Comparison of ENCODE assay signal across 8 cellular contexts in genomic region chr10:44386546-44387052, GRCh38. TPM values are rescaled to one million over a fixed set of nuclear protein-coding genes. Genes with fewer than 3 reads are reported as not detected.
DNase-seq lines count a peak whose midpoint lies in the region; ATAC-seq and TF ChIP-seq lines count a peak whose summit lies in the region.

No MANE protein-coding gene starts in this region.

- TF ChIP-seq EP300 in suprapubic skin (IDR thresholded peaks at IDR 0.05), result no peak

- H3K27ac Mint-ChIP-seq in T-helper 17 cell, result no peak overlapping the region

- 12% methylated on average over 11 of the region's 35 CpGs for WGBS in suprapubic skin

- H3K27me3 ChIP-seq in dorsolateral prefrontal cortex (peaks cover 0 to 55% (median 14%) of the 10 kb centered on the region in 45 donors), lower lobe of right lung (ENCODE audit: low read depth) (peaks cover 47% of the 10 kb centered on the region), suprapubic skin (peaks cover 46% of the 10 kb centered on the region)

- ATAC-seq in HG02623 (IDR thresholded peaks at IDR 0.05; ENCODE audit: unreplicated experiment), result peak; percentile 60
- ATAC-seq in T-helper 17 cell, result peak; percentile 28
- ATAC-seq in lower lobe of right lung, result peak; percentile 86 to 92

- TF ChIP-seq CTCF in dorsolateral prefrontal cortex (IDR thresholded peaks at IDR 0.05 in 54 of 56, conservative IDR thresholded peaks at IDR 0.05 in 2 of 56; ENCODE audit: low read depth in 1 of 56, partially characterized antibody in 56 of 56), result peak; percentile 58 to 94 (median 85)
- TF ChIP-seq CTCF in lower lobe of right lung (IDR thresholded peaks at IDR 0.05), result peak; percentile 87
- TF ChIP-seq CTCF in suprapubic skin (IDR thresholded peaks at IDR 0.05), result peak; percentile 51 to 94

- DNase-seq in activated T-cell treated with anti-CD3 and anti-CD28 coated beads for 48 hours (ENCODE audit: low read depth) (peak; percentile 44), activated T-cell treated with anti-CD3 and anti-CD28 coated beads for 4 hours (no peak), T-helper 17 cell (no peak), dorsolateral prefrontal cortex (peak in 6 of 10 donors; percentile 40 to 79 (median 48)), lower lobe of right lung (no peak), suprapubic skin (ENCODE audit: low spot score in 2 of 2) (peak; percentile 64 to 83)
- DNase-seq in effector CD8-positive, alpha-beta T cell (lab: John Stamatoyannopoulos, UW), result no peak

- H3K4me3 Mint-ChIP-seq in T-helper 17 cell, result peak overlapping the region; percentile 49

- H3K4me3 ChIP-seq in dorsolateral prefrontal cortex, result peak overlapping the region in 22 of 59 donors; percentile 1 to 51 (median 23)
- H3K4me3 ChIP-seq in lower lobe of right lung, result no peak overlapping the region
- H3K4me3 ChIP-seq in suprapubic skin, result peak overlapping the region; percentile 2

- peaks cover 55% of the 10 kb centered on the region for H3K27me3 Mint-ChIP-seq in T-helper 17 cell

- no peaks in the 10 kb centered on the region for H3K36me3 ChIP-seq in lower lobe of right lung
- no peaks in the 10 kb centered on the region for H3K36me3 ChIP-seq in suprapubic skin

- intact Hi-C loops in dorsolateral prefrontal cortex (cut with DNase I), result loop anchor here (2.0 to 10.0 kb wide), 6 partner anchors 94 to 714 kb away; no protein-coding TSS in a partner anchor
- intact Hi-C loops in lower lobe of right lung (cut with DNase I), result loop anchor here (5.0 kb wide), 1 partner anchor 714 kb away; no protein-coding TSS in a partner anchor

- H3K27ac ChIP-seq in dorsolateral prefrontal cortex (no peak overlapping the region), lower lobe of right lung (no peak overlapping the region), suprapubic skin (no peak overlapping the region)

- peaks cover 7% of the 10 kb centered on the region for H3K4me1 ChIP-seq in lower lobe of right lung
- peaks cover 35% of the 10 kb centered on the region for H3K4me1 ChIP-seq in suprapubic skin

- no peaks in the 10 kb centered on the region for H3K4me1 Mint-ChIP-seq in T-helper 17 cell

- H3K36me3 Mint-ChIP-seq in T-helper 17 cell (ENCODE audit: low read depth), result peaks cover 3% of the 10 kb centered on the region

- TF ChIP-seq POLR2A in suprapubic skin (IDR thresholded peaks at IDR 0.05), result no peak

- H3K9me3 ChIP-seq in T-helper 17 cell (ENCODE audit: control insufficient read depth, low read length, poor library complexity, severe bottlenecking) (no peaks in the 10 kb centered on the region), lower lobe of right lung (no peaks in the 10 kb centered on the region), suprapubic skin (no peaks in the 10 kb centered on the region)

RNA-seq across cellular contexts. Expression of gene CXCL12, which starts 1.7 kb away (rescaled TPM):
- total RNA-seq in T-helper 17 cell (under 1 TPM in 1 of 2 donors, not detected in 1; 0.13 TPM), dorsolateral prefrontal cortex (10 to 100 TPM in 67 of 120 experiments, 1 to 10 TPM in 53; 2.1 to 36.3 (median 10.6) TPM), lower lobe of right lung (73.8 TPM), suprapubic skin (10 to 100 TPM; 13.9 to 44.7 (median 27.6) TPM)

Comparison
In these comparisons a context has a peak if more than half of its experiments do, and no peak if none do; other contexts are left out.
1. DNase-seq: peak in activated T-cell treated with anti-CD3 and anti-CD28 coated beads for 48 hours (single experiment), dorsolateral prefrontal cortex (6 of 10) and suprapubic skin (2 of 2); none in activated T-cell treated with anti-CD3 and anti-CD28 coated beads for 4 hours (single experiment), T-helper 17 cell (0 of 3), lower lobe of right lung (single experiment) and effector CD8-positive, alpha-beta T cell (single experiment).
2. ATAC-seq: peak in every context shown above with its lines; median percentile 89 in lower lobe of right lung; 60 in HG02623; 28 in T-helper 17 cell.
3. Peak in every context shown above with its lines, with median percentiles within 50 percentile points of each other: CTCF ChIP-seq.